10 cellular contexts compared by ENCODE assay signal in genomic region chr2:7692657-7693161, GRCh38.
DNase-seq lines count a peak whose midpoint lies in the region; ATAC-seq and TF ChIP-seq lines count a peak whose summit lies in the region.
"Had no signal": no experiment of that assay in that cellular context is flagged by ENCODE, and none has a peak within 500 bp of the region (broad histone marks: within the 10 kb centered on the region; RNA-seq: fewer than 3 reads in every experiment).

No MANE protein-coding gene starts in this region.

- no peak for TF ChIP-seq POLR2A in upper lobe of left lung (IDR thresholded peaks at IDR 0.05)

- no peak overlapping the region for H3K4me3 Mint-ChIP-seq in activated naive CD8-positive, alpha-beta T cell treated with anti-CD3 and anti-CD28 coated beads, Interleukin-2, amount 10 ng/mL, durations not matched to agents 7 days and 5 days
- no peak overlapping the region for H3K4me3 Mint-ChIP-seq in activated naive CD8-positive, alpha-beta T cell treated with anti-CD3 and anti-CD28 coated beads for 36 hours

- H3K4me3 ChIP-seq in upper lobe of left lung, result no peak overlapping the region

- H3K27ac ChIP-seq in upper lobe of left lung, result no peak overlapping the region

- H3K36me3 Mint-ChIP-seq in activated naive CD8-positive, alpha-beta T cell treated with anti-CD3 and anti-CD28 coated beads, Interleukin-2, amount 10 ng/mL, durations not matched to agents 7 days and 5 days, result peaks cover 14% of the 10 kb centered on the region
- peaks cover 12% of the 10 kb centered on the region for H3K36me3 Mint-ChIP-seq in activated naive CD8-positive, alpha-beta T cell treated with anti-CD3 and anti-CD28 coated beads for 36 hours
- H3K36me3 Mint-ChIP-seq: immature natural killer cell had no signal

- 94 to 100% methylated on average over 1 of the region's 1 CpG for WGBS in upper lobe of left lung, 2 donors

- DNase-seq in activated naive CD8-positive, alpha-beta T cell treated with anti-CD3 and anti-CD28 coated beads, Interleukin-2, amount 10 ng/mL, durations not matched to agents 7 days and 5 days, result no peak
- no peak for DNase-seq in activated naive CD8-positive, alpha-beta T cell treated with anti-CD3 and anti-CD28 coated beads for 36 hours
- DNase-seq in NOMO-1 treated with dmso at 0.1 percent for 144 hours (lab: John Stamatoyannopoulos, UW; ENCODE audit: unreplicated experiment) (peak; percentile 67), fibroblast of peridontal ligament (ENCODE audit: extremely low read depth) (peak; percentile 75), upper lobe of left lung (no peak), SKM-1 treated with dmso at 0.1 percent for 144 hours (lab: John Stamatoyannopoulos, UW; ENCODE audit: unreplicated experiment) (no peak), RKO (ENCODE audit: low spot score) (no peak)
- DNase-seq: Caco-2, immature natural killer cell had no signal

- TF ChIP-seq CTCF in upper lobe of left lung (IDR thresholded peaks at IDR 0.05), result no peak

- H3K4me1 ChIP-seq in upper lobe of left lung, result peaks cover 0 to 4% (median 0%) of the 10 kb centered on the region in 4 donors
- H3K4me1 ChIP-seq: Caco-2 had no signal

- no peaks in the 10 kb centered on the region for H3K27me3 ChIP-seq in upper lobe of left lung

- TF ChIP-seq EP300 in upper lobe of left lung (IDR thresholded peaks at IDR 0.05), result no peak

- no peaks in the 10 kb centered on the region for H3K9me3 ChIP-seq in upper lobe of left lung
- H3K9me3 ChIP-seq: Caco-2 had no signal

- no peaks in the 10 kb centered on the region for H3K36me3 ChIP-seq in upper lobe of left lung

- peaks cover 10% of the 10 kb centered on the region for H3K9me3 Mint-ChIP-seq in activated naive CD8-positive, alpha-beta T cell treated with anti-CD3 and anti-CD28 coated beads, Interleukin-2, amount 10 ng/mL, durations not matched to agents 7 days and 5 days
- H3K9me3 Mint-ChIP-seq in activated naive CD8-positive, alpha-beta T cell treated with anti-CD3 and anti-CD28 coated beads for 36 hours, result peaks cover 6% of the 10 kb centered on the region
- H3K9me3 Mint-ChIP-seq: immature natural killer cell had no signal

- H3K4me1 Mint-ChIP-seq in activated naive CD8-positive, alpha-beta T cell treated with anti-CD3 and anti-CD28 coated beads, Interleukin-2, amount 10 ng/mL, durations not matched to agents 7 days and 5 days, result peaks cover 13% of the 10 kb centered on the region
- peaks cover 36% of the 10 kb centered on the region for H3K4me1 Mint-ChIP-seq in activated naive CD8-positive, alpha-beta T cell treated with anti-CD3 and anti-CD28 coated beads for 36 hours

- POLR2A ChIA-PET in activated naive CD8-positive, alpha-beta T cell treated with anti-CD3 and anti-CD28 coated beads, Interleukin-2, amount 10 ng/mL, durations not matched to agents 7 days and 5 days (lab: Charles Lee), result no interaction called here

- ATAC-seq in activated naive CD8-positive, alpha-beta T cell treated with anti-CD3 and anti-CD28 coated beads, Interleukin-2, amount 10 ng/mL, durations not matched to agents 7 days and 5 days (ENCODE audit: low read depth), result no peak
- peak; percentile 46 to 93 for ATAC-seq in upper lobe of left lung (ENCODE audit: low FRiP score in 2 of 2)
- no peak for ATAC-seq in GM18873 (IDR thresholded peaks at IDR 0.05; ENCODE audit: low FRiP score, unreplicated experiment)

- peak overlapping the region; percentile 8 for H3K27ac Mint-ChIP-seq in activated naive CD8-positive, alpha-beta T cell treated with anti-CD3 and anti-CD28 coated beads, Interleukin-2, amount 10 ng/mL, durations not matched to agents 7 days and 5 days
- H3K27ac Mint-ChIP-seq in activated naive CD8-positive, alpha-beta T cell treated with anti-CD3 and anti-CD28 coated beads for 36 hours, result no peak overlapping the region

- no peaks in the 10 kb centered on the region for H3K27me3 Mint-ChIP-seq in activated naive CD8-positive, alpha-beta T cell treated with anti-CD3 and anti-CD28 coated beads, Interleukin-2, amount 10 ng/mL, durations not matched to agents 7 days and 5 days
- peaks cover 3% of the 10 kb centered on the region for H3K27me3 Mint-ChIP-seq in activated naive CD8-positive, alpha-beta T cell treated with anti-CD3 and anti-CD28 coated beads for 36 hours

Comparison
In these comparisons a context has a peak if more than half of its experiments do, and no peak if none do; other contexts are left out.
1. ATAC-seq: peak in upper lobe of left lung (2 of 2); none in activated naive CD8-positive, alpha-beta T cell treated with anti-CD3 and anti-CD28 coated beads, Interleukin-2, amount 10 ng/mL, durations not matched to agents 7 days and 5 days (single experiment) and GM18873 (single experiment).
2. DNase-seq: peak in NOMO-1 treated with dmso at 0.1 percent for 144 hours (single experiment) and fibroblast of peridontal ligament (single experiment); none in activated naive CD8-positive, alpha-beta T cell treated with anti-CD3 and anti-CD28 coated beads, Interleukin-2, amount 10 ng/mL, durations not matched to agents 7 days and 5 days (single experiment), activated naive CD8-positive, alpha-beta T cell treated with anti-CD3 and anti-CD28 coated beads for 36 hours (single experiment), upper lobe of left lung (0 of 2), SKM-1 treated with dmso at 0.1 percent for 144 hours (single experiment) and RKO (single experiment).